Comparison of ENCODE assay signal across 16 cellular contexts in genomic region chr3:56291953-56292352, GRCh38.
DNase-seq lines count a peak whose midpoint lies in the region; ATAC-seq, FAIRE-seq and TF ChIP-seq lines count a peak whose summit lies in the region.
"Had no signal": no experiment of that assay in that cellular context is flagged by ENCODE, and none has a peak within 500 bp of the region (broad histone marks: within the 10 kb centered on the region; RNA-seq: fewer than 3 reads in every experiment).

No MANE protein-coding gene starts in this region.

- peak overlapping the region; percentile 36 for H3K27ac ChIP-seq in SJSA1
- H3K27ac ChIP-seq in smooth muscle cell (ENCODE audit: low read depth) = no peak overlapping the region
- H3K27ac ChIP-seq: ascending aorta had no signal

- CTCF ChIA-PET in activated CD8-positive, alpha-beta memory T cell treated with anti-CD3 and anti-CD28 coated beads, Interleukin-2, amount 10 ng/mL, durations not matched to agents 7 days and 5 days (lab: Charles Lee) = interaction anchor here (1.1 kb wide), 1 partner anchor 12 kb away, joined by 5 read pairs; no protein-coding TSS in a partner anchor

- TF ChIP-seq CTCF in smooth muscle cell (IDR thresholded peaks at IDR 0.05; ENCODE audit: borderline replicate concordance, insufficient read depth, poor library complexity, severe bottlenecking) = no peak

- H3K27ac Mint-ChIP-seq in activated CD8-positive, alpha-beta memory T cell treated with anti-CD3 and anti-CD28 coated beads, Interleukin-2, amount 10 ng/mL, durations not matched to agents 7 days and 5 days = peak overlapping the region; percentile 17
- H3K27ac Mint-ChIP-seq: activated T-cell treated with anti-CD3 and anti-CD28 coated beads, Interleukin-2, amount 50 U/mL, for 24 hours; progenitor cell of endocrine pancreas had no signal

- DNase-seq in activated CD8-positive, alpha-beta memory T cell treated with anti-CD3 and anti-CD28 coated beads, Interleukin-2, amount 10 ng/mL, durations not matched to agents 7 days and 5 days = no peak
- no peak for DNase-seq in activated CD8-positive, alpha-beta memory T cell treated with anti-CD3 and anti-CD28 coated beads, Interleukin-2, amount 50 U/mL, for 48 hours
- DNase-seq in SJSA1 (ENCODE audit: low read depth in 1 of 2, low spot score in 2 of 2) (peak in 1 of 2 experiments; percentile 9), smooth muscle cell (lab: John Stamatoyannopoulos, UW; ENCODE audit: unreplicated experiment) (no peak), NCI-H146 (lab: John Stamatoyannopoulos, UW) (no peak), GM12892 (ENCODE audit: insufficient read length) (no peak), KBM-7 (no peak)
- DNase-seq: activated T-cell treated with anti-CD3 and anti-CD28 coated beads, Interleukin-2, amount 50 U/mL, for 24 hours; effector CD4-positive, alpha-beta T cell; islet precursor cell; NCI-H2107; SIG-M5 had no signal

- no peak for TF ChIP-seq POLR2A in GM12892 (IDR thresholded peaks at IDR 0.05; ENCODE audit: low read depth, low read length)

- no peaks in the 10 kb centered on the region for H3K9me3 Mint-ChIP-seq in activated CD8-positive, alpha-beta memory T cell treated with anti-CD3 and anti-CD28 coated beads, Interleukin-2, amount 10 ng/mL, durations not matched to agents 7 days and 5 days (ENCODE audit: low read depth)
- H3K9me3 Mint-ChIP-seq: activated T-cell treated with anti-CD3 and anti-CD28 coated beads, Interleukin-2, amount 50 U/mL, for 24 hours had no signal

- no peaks in the 10 kb centered on the region for H3K27me3 ChIP-seq in SJSA1 (replicated peaks)
- H3K27me3 ChIP-seq in smooth muscle cell (ENCODE audit: low read depth) = no peaks in the 10 kb centered on the region
- H3K27me3 ChIP-seq: ascending aorta had no signal

- in situ Hi-C loops in KBM-7 (cut with MboI; ENCODE audit: low pct_unique_long_range_greater_than_20kb, low sequenced_read_pairs) = no loop called here

- peak overlapping the region; percentile 23 for H3K4me2 ChIP-seq in smooth muscle cell

- FAIRE-seq in GM12892 (lab: Jason Lieb, UNC) = no peak
- FAIRE-seq: frontal cortex had no signal

- H3K4me1 Mint-ChIP-seq in activated CD8-positive, alpha-beta memory T cell treated with anti-CD3 and anti-CD28 coated beads, Interleukin-2, amount 10 ng/mL, durations not matched to agents 7 days and 5 days = peaks cover 34% of the 10 kb centered on the region

- ATAC-seq in activated CD8-positive, alpha-beta memory T cell treated with anti-CD3 and anti-CD28 coated beads, Interleukin-2, amount 10 ng/mL, durations not matched to agents 7 days and 5 days = peak; percentile 35
- peak; percentile 54 for ATAC-seq in HG02588 (IDR thresholded peaks at IDR 0.05; ENCODE audit: unreplicated experiment)

- WGBS in smooth muscle cell (ENCODE audit: low lambda C conversion rate) = 76% methylated on average over 3 of the region's 3 CpGs

- H4K20me1 ChIP-seq in smooth muscle cell (ENCODE audit: low read depth) = no peaks in the 10 kb centered on the region

- no peaks in the 10 kb centered on the region for H3K79me2 ChIP-seq in smooth muscle cell (ENCODE audit: low read depth)

- no peaks in the 10 kb centered on the region for H3K36me3 Mint-ChIP-seq in activated CD8-positive, alpha-beta memory T cell treated with anti-CD3 and anti-CD28 coated beads, Interleukin-2, amount 10 ng/mL, durations not matched to agents 7 days and 5 days

- no peak overlapping the region for H2AFZ ChIP-seq in smooth muscle cell (ENCODE audit: low read depth)

- H3F3A ChIP-seq in smooth muscle cell (ENCODE audit: low read depth) = no peaks in the 10 kb centered on the region

- H3K9ac ChIP-seq in smooth muscle cell (ENCODE audit: low read depth) = no peak overlapping the region

- no peak overlapping the region for H3K4me3 Mint-ChIP-seq in activated CD8-positive, alpha-beta memory T cell treated with anti-CD3 and anti-CD28 coated beads, Interleukin-2, amount 10 ng/mL, durations not matched to agents 7 days and 5 days
- H3K4me3 Mint-ChIP-seq: activated T-cell treated with anti-CD3 and anti-CD28 coated beads, Interleukin-2, amount 50 U/mL, for 24 hours had no signal

- H3K4me1 ChIP-seq in SJSA1 (replicated peaks) = peaks cover 14% of the 10 kb centered on the region
- no peaks in the 10 kb centered on the region for H3K4me1 ChIP-seq in smooth muscle cell (ENCODE audit: low read depth)
- H3K4me1 ChIP-seq: ascending aorta had no signal

- peaks cover 12% of the 10 kb centered on the region for H3K27me3 Mint-ChIP-seq in activated CD8-positive, alpha-beta memory T cell treated with anti-CD3 and anti-CD28 coated beads, Interleukin-2, amount 10 ng/mL, durations not matched to agents 7 days and 5 days
- H3K27me3 Mint-ChIP-seq: progenitor cell of endocrine pancreas had no signal

- H3K36me3 ChIP-seq in SJSA1 (no peaks in the 10 kb centered on the region), smooth muscle cell (ENCODE audit: low read depth) (no peaks in the 10 kb centered on the region)
- H3K36me3 ChIP-seq: ascending aorta had no signal

- H3K9me3 ChIP-seq in SJSA1 (replicated peaks) = no peaks in the 10 kb centered on the region
- no peaks in the 10 kb centered on the region for H3K9me3 ChIP-seq in smooth muscle cell (replicated peaks; ENCODE audit: low read depth)
- H3K9me3 ChIP-seq: ascending aorta had no signal

- H3K4me3 ChIP-seq in SJSA1 = no peak overlapping the region
- no peak overlapping the region for H3K4me3 ChIP-seq in smooth muscle cell
- H3K4me3 ChIP-seq: ascending aorta had no signal
